Comparison of ENCODE assay signal across 27 cellular contexts in genomic region chr7:17907014-17907413, GRCh38. TPM values are rescaled to one million over a fixed set of nuclear protein-coding genes. Genes with fewer than 3 reads are reported as not detected.
A peak's percentile ranks its signal among the peaks of the same experiment; 100 is the strongest.
DNase-seq lines count a peak whose midpoint lies in the region; ATAC-seq and TF ChIP-seq lines count a peak whose summit lies in the region.
"Had no signal": no experiment of that assay in that cellular context is flagged by ENCODE, and none has a peak within 500 bp of the region (broad histone marks: within the 10 kb centered on the region; RNA-seq: fewer than 3 reads in every experiment).

No MANE protein-coding gene starts in this region.

- H2AK9ac ChIP-seq in IMR-90 (replicated peaks; ENCODE audit: low read depth, low read length, poor library complexity): no peak overlapping the region

- no peak overlapping the region for H3K56ac ChIP-seq in IMR-90 (ENCODE audit: extremely low read depth, insufficient read depth, low read length)

- no peak overlapping the region for H3K4ac ChIP-seq in IMR-90 (ENCODE audit: low read depth, low read length)

- WGBS in IMR-90 (ENCODE audit: extremely low coverage in 2 of 2, insufficient read length in 1 of 2), 2 experiments: no CpG with 5 or more reads among the region's 1 CpG
- 100% methylated on average over 1 of the region's 1 CpG for WGBS in right lobe of liver (ENCODE audit: insufficient coverage, low coverage, low lambda C conversion rate, missing lambda C conversion rate)

- peaks cover 3% of the 10 kb centered on the region; the same call in 1 of the 2 replicates for H4K20me1 ChIP-seq in IMR-90 (ENCODE audit: insufficient read depth, low read length)

- no peak overlapping the region for H2AFZ ChIP-seq in IMR-90 (replicated peaks; ENCODE audit: low read length, poor library complexity)
- H2AFZ ChIP-seq: hepatocyte, parathyroid adenoma had no signal

- no peaks in the 10 kb centered on the region for H3K4me1 ChIP-seq in IMR-90 (ENCODE audit: control insufficient read depth, insufficient read depth, low read length)
- peaks cover 0 to 12% (median 0%) of the 10 kb centered on the region in 4 donors for H3K4me1 ChIP-seq in right lobe of liver
- H3K4me1 ChIP-seq: parathyroid adenoma had no signal

- H2BK20ac ChIP-seq in IMR-90 (ENCODE audit: low read depth, low read length): no peak overlapping the region

- H3K4me1 Mint-ChIP-seq in central memory CD8-positive, alpha-beta T cell: peaks cover 57% of the 10 kb centered on the region
- H3K4me1 Mint-ChIP-seq in osteocyte (ENCODE audit: unreplicated experiment): peaks cover 3% of the 10 kb centered on the region

- H3K27me3 Mint-ChIP-seq in central memory CD8-positive, alpha-beta T cell: no peaks in the 10 kb centered on the region
- H3K27me3 Mint-ChIP-seq in osteocyte (ENCODE audit: unreplicated experiment): no peaks in the 10 kb centered on the region
- H3K27me3 Mint-ChIP-seq: memory B cell; naive thymus-derived CD8-positive, alpha-beta T cell; stimulated activated memory B cell treated with anti-CD40 and anti-IgM and Interleukin-4, amounts not matched to agents 10 μg/mL and 1 μg/mL and 100 μg/mL, for 72 hours had no signal

- CTCF ChIA-PET in IMR-90 (lab: Yijun Ruan, JAX): no interaction called here

- H3K9me1 ChIP-seq in IMR-90 (ENCODE audit: insufficient read depth, low read length): no peaks in the 10 kb centered on the region

- dilution Hi-C loops in IMR-90 (cut with HindIII; ENCODE audit: low sequenced_read_pairs, unreplicated experiment): no loop called here

- peaks cover 2% of the 10 kb centered on the region; the same call in 1 of the 2 replicates for H3K36me3 ChIP-seq in IMR-90 (ENCODE audit: control insufficient read depth, insufficient read depth, low read length)
- no peaks in the 10 kb centered on the region for H3K36me3 ChIP-seq in right lobe of liver
- H3K36me3 ChIP-seq: tibial artery had no signal

- H3K79me1 ChIP-seq in IMR-90 (ENCODE audit: low read depth in 1 of 2, low read length in 2 of 2): peaks cover 38 to 55% of the 10 kb centered on the region in 2 experiments

- H3K27ac ChIP-seq in IMR-90 (ENCODE audit: insufficient read depth, low read length): no peak overlapping the region
- H3K27ac ChIP-seq in right lobe of liver: no peak overlapping the region
- H3K27ac ChIP-seq: hepatocyte, parathyroid adenoma, tibial artery had no signal

- BruUV-seq in IMR-90 (replicated peaks; lab: Mats Ljungman, UMichigan): no TSS peak

- H3K27ac Mint-ChIP-seq in central memory CD8-positive, alpha-beta T cell (ENCODE audit: low read depth): peak overlapping the region; percentile 6
- H3K27ac Mint-ChIP-seq in osteocyte (ENCODE audit: unreplicated experiment): no peak overlapping the region
- H3K27ac Mint-ChIP-seq: endodermal cell; memory B cell; naive thymus-derived CD8-positive, alpha-beta T cell; stimulated activated memory B cell treated with anti-CD40 and anti-IgM and Interleukin-4, amounts not matched to agents 10 μg/mL and 1 μg/mL and 100 μg/mL, for 72 hours; WTC11 had no signal

- no peak overlapping the region for H3K9ac ChIP-seq in IMR-90 (ENCODE audit: low read depth, low read length)
- H3K9ac ChIP-seq: parathyroid adenoma, SK-N-SH had no signal

- no peak overlapping the region for H3K4me3 Mint-ChIP-seq in central memory CD8-positive, alpha-beta T cell
- H3K4me3 Mint-ChIP-seq in osteocyte (ENCODE audit: unreplicated experiment): no peak overlapping the region
- H3K4me3 Mint-ChIP-seq: activated T-cell treated with anti-CD3 and anti-CD28 coated beads, Interleukin-2, amount 50 U/mL, for 72 hours; CD14-positive monocyte; endodermal cell; memory B cell; naive thymus-derived CD8-positive, alpha-beta T cell; stimulated activated memory B cell treated with anti-CD40 and anti-IgM and Interleukin-4, amounts not matched to agents 10 μg/mL and 1 μg/mL and 100 μg/mL, for 72 hours; WTC11 had no signal

- H4K91ac ChIP-seq in IMR-90 (ENCODE audit: insufficient read depth, low read depth, low read length): no peak overlapping the region

- intact Hi-C loops in IMR-90 (cut with micrococcal nuclease): no loop called here
- intact Hi-C loops in right lobe of liver (cut with DNase I): no loop called here

- H3K36me3 Mint-ChIP-seq in central memory CD8-positive, alpha-beta T cell (ENCODE audit: insufficient read depth): peaks cover 6% of the 10 kb centered on the region
- H3K36me3 Mint-ChIP-seq in osteocyte (ENCODE audit: unreplicated experiment): peaks cover 12% of the 10 kb centered on the region

- ATAC-seq in IMR-90 (ENCODE audit: low read depth) (no peak), right lobe of liver (peak in 3 of 4 donors; percentile 67 to 87 (median 75))
- ATAC-seq in central memory CD8-positive, alpha-beta T cell (replicated peaks; ENCODE audit: extremely low read depth, poor library complexity, severe bottlenecking): no peak
- ATAC-seq: GM12878; naive thymus-derived CD8-positive, alpha-beta T cell; stimulated activated memory B cell treated with anti-CD40 and anti-IgM and Interleukin-4, amounts not matched to agents 10 μg/mL and 1 μg/mL and 100 μg/mL, for 72 hours; WTC11 had no signal

- in situ Hi-C loops in IMR-90 (cut with MboI; ENCODE audit: low sequenced_read_pairs): no loop called here

- H3K9me3 ChIP-seq in IMR-90 (ENCODE audit: control insufficient read depth, insufficient read depth, low read length) (no peaks in the 10 kb centered on the region), right lobe of liver (no peaks in the 10 kb centered on the region)
- H3K9me3 ChIP-seq: SK-N-SH, tibial artery had no signal

- H3K9me3 Mint-ChIP-seq in central memory CD8-positive, alpha-beta T cell: peaks cover 3% of the 10 kb centered on the region
- H3K9me3 Mint-ChIP-seq in osteocyte (ENCODE audit: unreplicated experiment): peaks cover 14% of the 10 kb centered on the region

- H2BK5ac ChIP-seq in IMR-90 (ENCODE audit: low read depth, low read length, poor library complexity, severe bottlenecking): no peak overlapping the region

- H2BK120ac ChIP-seq in IMR-90 (ENCODE audit: low read depth, low read length): no peak overlapping the region

- H3K18ac ChIP-seq in IMR-90 (ENCODE audit: low read depth, low read length): no peak overlapping the region

- no peak overlapping the region for H4K5ac ChIP-seq in IMR-90 (ENCODE audit: low read depth, low read length)

- no peak overlapping the region for H3K23ac ChIP-seq in IMR-90 (ENCODE audit: low read depth, low read length)

- TF ChIP-seq POLR2A in IMR-90 (IDR thresholded peaks at IDR 0.05; ENCODE audit: low read depth, low read length) (no peak), right lobe of liver (IDR thresholded peaks at IDR 0.05) (no peak)

- H4K8ac ChIP-seq in IMR-90 (ENCODE audit: low read depth in 2 of 2, low read length in 2 of 2): no peak overlapping the region

- POLR2A ChIA-PET in IMR-90 (lab: Charles Lee; ENCODE audit: unreplicated experiment): no interaction called here

- no peak overlapping the region for H3K4me2 ChIP-seq in IMR-90 (ENCODE audit: low read depth, low read length)
- H3K4me2 ChIP-seq: hepatocyte, SK-N-SH had no signal

- DNase-seq in EL (peak; percentile 19), IMR-90 (peak; percentile 4), right lobe of liver (no peak), osteocyte (ENCODE audit: extremely low spot score, unreplicated experiment) (no peak), COLO829 (ENCODE audit: low spot score) (no peak), NCI-H510A (lab: John Stamatoyannopoulos, UW) (no peak), HuH-7 (ENCODE audit: low spot score) (no peak)
- no peak for DNase-seq in central memory CD8-positive, alpha-beta T cell (ENCODE audit: low spot score in 2 of 2)
- DNase-seq: activated CD8-positive, alpha-beta memory T cell treated with anti-CD3 and anti-CD28 coated beads for 24 hours; activated naive CD4-positive, alpha-beta T cell treated with anti-CD3 and anti-CD28 coated beads, Interleukin-2, amount 50 U/mL, for 16 hours; activated T-cell treated with anti-CD3 and anti-CD28 coated beads, Interleukin-2, amount 50 U/mL, for 72 hours; endodermal cell; KG1; kidney; naive thymus-derived CD8-positive, alpha-beta T cell; NCI-H1417; NCI-H524 treated with DMSO at 0.1 percent for 48 hours; RPMI8226; SK-N-SH; tibial artery had no signal

- H2BK15ac ChIP-seq in IMR-90 (ENCODE audit: low read depth, low read length): no peak overlapping the region

- TF ChIP-seq RAD21 in IMR-90 (IDR thresholded peaks at IDR 0.05; ENCODE audit: low read length): no peak

- H3K4me3 ChIP-seq in IMR-90 (ENCODE audit: insufficient read depth, low read depth, low read length): no peak overlapping the region
- no peak overlapping the region for H3K4me3 ChIP-seq in right lobe of liver
- H3K4me3 ChIP-seq: GM12878, hepatocyte, tibial artery had no signal

- H2AK5ac ChIP-seq in IMR-90 (ENCODE audit: low read depth, low read length): no peak overlapping the region

- no peak overlapping the region for H3K14ac ChIP-seq in IMR-90 (replicated peaks; ENCODE audit: low read depth, low read length)

- TF ChIP-seq CTCF in IMR-90 (conservative IDR thresholded peaks at IDR 0.05; ENCODE audit: low read depth, low read length) (no peak), right lobe of liver (IDR thresholded peaks at IDR 0.05) (no peak), osteocyte (IDR thresholded peaks at IDR 0.05) (no peak)

- no peaks in the 10 kb centered on the region for H3K27me3 ChIP-seq in IMR-90 (ENCODE audit: control insufficient read depth, insufficient read depth, low read length)
- H3K27me3 ChIP-seq in right lobe of liver: no peaks in the 10 kb centered on the region
- H3K27me3 ChIP-seq: hepatocyte, tibial artery had no signal

TF ChIP-seq in IMR-90, 13 proteins besides CTCF, POLR2A, EP300 and RAD21:
- TF ChIP-seq BHLHE40 (IDR thresholded peaks at IDR 0.05; ENCODE audit: low read depth, low read length): no peak
- no peak for TF ChIP-seq MAFK (IDR thresholded peaks at IDR 0.05; ENCODE audit: low read depth, low read length)

RNA-seq across cellular contexts. Expression of gene SNX13, which starts 33.3 kb away (rescaled TPM):
- 24.9 and 40.8 TPM in 2 replicates for total RNA-seq in IMR-90 (2012; rRNA removed)
- 6.7 and 9.0 TPM in 2 replicates for polyA plus RNA-seq in IMR-90 (2012; rRNA removed)
- polyA plus RNA-seq in IMR-90 (2012; cell fraction: cytosol; rRNA removed): 0.88 and 3.8 TPM in 2 replicates
- 2.5 and 11.4 TPM in 2 replicates for polyA plus RNA-seq in IMR-90 (2012; cell fraction: nucleus; rRNA removed; ENCODE audit: low replicate concordance)
- total RNA-seq in right lobe of liver: 10 to 100 TPM; 17.1 to 22.5 (median 21.0) TPM
- total RNA-seq in osteocyte: 48.7 and 49.5 TPM in 2 replicates

Comparison
In these comparisons a context has a peak if more than half of its experiments do, and no peak if none do; other contexts are left out.
1. DNase-seq: peak in EL (single experiment) and IMR-90 (single experiment); none in central memory CD8-positive, alpha-beta T cell (0 of 2), right lobe of liver (0 of 3), osteocyte (single experiment), COLO829 (single experiment), NCI-H510A (single experiment) and HuH-7 (single experiment).
2. ATAC-seq: peak in right lobe of liver (3 of 4); none in IMR-90 (single experiment) and central memory CD8-positive, alpha-beta T cell (single experiment).